Comparison of ENCODE assay signal across 8 cellular contexts in the genomic region with DNA sequence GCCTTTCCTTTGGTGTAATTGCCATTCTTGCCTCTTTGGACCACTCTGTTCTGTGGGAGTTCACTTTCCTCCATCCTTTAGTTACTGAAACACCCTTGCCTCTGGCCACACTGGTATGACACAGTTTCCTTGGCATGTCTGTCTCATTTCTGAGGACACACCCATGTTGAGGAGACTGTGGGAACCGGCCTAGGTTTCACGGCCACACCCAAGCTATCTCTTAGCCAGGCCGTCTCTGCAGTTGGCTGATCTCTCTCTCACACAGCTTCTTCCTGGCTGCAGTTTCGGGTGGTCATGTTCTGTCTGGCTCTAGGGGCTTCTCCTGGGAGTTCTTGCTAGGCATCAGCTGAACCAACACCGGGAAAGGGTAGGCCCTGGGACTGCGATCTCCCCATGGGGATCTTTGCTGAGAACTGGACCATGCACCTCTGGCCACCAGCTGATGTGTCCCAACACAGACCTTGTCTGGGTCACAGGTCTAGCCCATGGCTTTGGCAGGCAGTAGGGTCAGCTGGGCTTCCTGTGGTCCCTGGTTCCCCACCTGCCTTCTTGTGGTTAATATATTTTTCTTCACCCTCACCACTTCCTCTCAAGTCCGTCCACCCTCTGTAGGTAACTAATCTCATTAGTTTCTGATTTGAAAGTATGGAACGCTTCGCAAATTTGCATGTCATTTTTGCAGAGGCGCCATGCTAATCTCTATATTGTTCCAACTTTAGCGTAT. TPM values are rescaled to one million over a fixed set of nuclear protein-coding genes. Genes with fewer than 3 reads are reported as not detected.
DNase-seq lines count a peak whose midpoint lies in the region; ATAC-seq, FAIRE-seq and TF ChIP-seq lines count a peak whose summit lies in the region.

No MANE protein-coding gene starts in this region.

- H3K4me1 ChIP-seq in pancreas (no peaks in the 10 kb centered on the region), ascending aorta (no peaks in the 10 kb centered on the region)

- ATAC-seq in GM21515 (IDR thresholded peaks at IDR 0.05; ENCODE audit: unreplicated experiment): peak; percentile 94
- peak; percentile 58 for ATAC-seq in HG03575 (IDR thresholded peaks at IDR 0.05; ENCODE audit: extremely low read depth, insufficient number of reproducible peaks, low FRiP score, unreplicated experiment)
- ATAC-seq in pancreas: peak in 3 of 4 donors; percentile 35 to 48 (median 44)

- DNase-seq in ELF-1 (ENCODE audit: low read depth, low spot score) (peak; percentile 23), bronchial epithelial cell (ENCODE audit: low read depth) (peak; percentile 100), pancreas (no peak), NCI-H774 (lab: John Stamatoyannopoulos, UW) (no peak), head of caudate nucleus (no peak), ascending aorta (ENCODE audit: low spot score in 2 of 2) (no peak)

- H3K36me3 ChIP-seq in bronchial epithelial cell (ENCODE audit: control insufficient read depth, insufficient read depth, low read length): peaks cover 23% of the 10 kb centered on the region
- peaks cover 0 to 29% (median 6%) of the 10 kb centered on the region in 3 donors for H3K36me3 ChIP-seq in pancreas
- H3K36me3 ChIP-seq in ascending aorta: peaks cover 18 to 53% of the 10 kb centered on the region in 2 donors

- FAIRE-seq in bronchial epithelial cell (lab: Jason Lieb, UNC) (no peak), pancreas (lab: Jason Lieb, UNC) (no peak)

- H3K9me3 ChIP-seq in pancreas (no peaks in the 10 kb centered on the region), ascending aorta (peaks cover 0 to 7% of the 10 kb centered on the region in 2 donors)

- WGBS in pancreas, 2 donors: 80 to 86% methylated on average over 11 of the region's 11 CpGs

- no peak overlapping the region for H3K4me3 ChIP-seq in bronchial epithelial cell (ENCODE audit: low read depth, low read length)
- no peak overlapping the region for H3K4me3 ChIP-seq in pancreas
- no peak overlapping the region for H3K4me3 ChIP-seq in ascending aorta

- TF ChIP-seq CTCF in bronchial epithelial cell (IDR thresholded peaks at IDR 0.05; ENCODE audit: insufficient read depth, low read length, severe bottlenecking) (no peak), pancreas (IDR thresholded peaks at IDR 0.05) (no peak), ascending aorta (IDR thresholded peaks at IDR 0.05) (no peak)

- H3K27ac ChIP-seq in pancreas (no peak overlapping the region), ascending aorta (peak overlapping the region in 1 of 2 donors; percentile 42)

- intact Hi-C loops in pancreas (cut with DNase I) (no loop called here), head of caudate nucleus (cut with DNase I) (no loop called here), ascending aorta (cut with DNase I) (no loop called here)

- H3K27me3 ChIP-seq in bronchial epithelial cell (ENCODE audit: control insufficient read depth, insufficient read depth, low read length) (no peaks in the 10 kb centered on the region), pancreas (no peaks in the 10 kb centered on the region), ascending aorta (no peaks in the 10 kb centered on the region)

RNA-seq across cellular contexts. Expression of a gene that starts 24.9 kb away (rescaled TPM):
- total RNA-seq in bronchial epithelial cell (9.2 and 29.1 TPM in 2 replicates), pancreas (10 to 100 TPM in 1 of 6 donors, 1 to 10 TPM in 5; 7.6 to 13.6 (median 9.7) TPM), ascending aorta (13.4 TPM)
- polyA plus RNA-seq in pancreas: 1 to 10 TPM; 5.7 to 7.8 TPM

RNA-seq across cellular contexts. Expression of a gene that starts 54.9 kb away (rescaled TPM):
- 518 and 682 TPM in 2 replicates for total RNA-seq in bronchial epithelial cell
- 10 to 100 TPM; 60.5 to 98.1 (median 83.0) TPM for total RNA-seq in pancreas
- polyA plus RNA-seq in pancreas: 10 to 100 TPM; 23.0 to 41.0 TPM
- 219 TPM for total RNA-seq in ascending aorta

Comparison
In these comparisons a context has a peak if more than half of its experiments do, and no peak if none do; other contexts are left out.
1. DNase-seq: peak in ELF-1 (single experiment) and bronchial epithelial cell (single experiment); none in pancreas (0 of 6), NCI-H774 (single experiment), head of caudate nucleus (0 of 42) and ascending aorta (0 of 2).
2. ATAC-seq: peak in every context shown above with its lines; median percentile 94 in GM21515; 58 in HG03575; 44 in pancreas.